In the genomic region with DNA sequence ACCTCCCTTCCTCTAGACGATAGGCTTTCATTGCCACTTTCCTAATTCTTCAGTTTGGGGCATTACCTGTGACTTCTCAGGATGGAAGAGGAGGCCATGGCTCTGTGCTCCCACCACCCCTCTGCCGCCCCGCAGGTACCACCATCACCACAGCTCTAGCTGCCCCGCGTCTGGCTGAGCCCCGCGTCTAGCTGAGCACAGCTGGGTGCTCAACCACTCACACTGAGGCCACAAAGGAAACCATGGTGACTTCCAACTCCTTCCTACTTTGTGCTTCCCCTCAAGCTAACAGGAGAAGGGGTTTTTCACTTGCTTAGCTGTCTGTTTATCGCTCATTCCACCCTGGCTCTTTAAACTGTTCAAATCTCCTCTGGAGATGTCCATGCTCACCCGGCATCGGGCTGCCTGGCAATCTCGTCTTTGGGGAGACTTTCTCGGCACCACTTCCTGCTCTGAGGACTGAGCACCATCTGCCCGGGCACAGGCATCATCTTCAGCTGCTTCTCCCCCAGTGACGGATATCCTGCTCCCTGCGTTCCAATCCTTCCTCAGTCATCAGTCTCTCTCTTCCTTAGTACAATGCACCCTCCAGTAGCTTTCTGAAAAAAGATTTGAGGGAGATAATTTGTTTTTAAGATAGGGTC, we compare ENCODE assay signal across 2 cellular contexts.
TF ChIP-seq lines count a peak whose summit lies in the region.

No MANE protein-coding gene starts in this region.

TF ChIP-seq in HEK293, 187 proteins besides CTCF, POLR2A, EP300 and RAD21 (continued from another document):
- TF ChIP-seq, protein P1, sequence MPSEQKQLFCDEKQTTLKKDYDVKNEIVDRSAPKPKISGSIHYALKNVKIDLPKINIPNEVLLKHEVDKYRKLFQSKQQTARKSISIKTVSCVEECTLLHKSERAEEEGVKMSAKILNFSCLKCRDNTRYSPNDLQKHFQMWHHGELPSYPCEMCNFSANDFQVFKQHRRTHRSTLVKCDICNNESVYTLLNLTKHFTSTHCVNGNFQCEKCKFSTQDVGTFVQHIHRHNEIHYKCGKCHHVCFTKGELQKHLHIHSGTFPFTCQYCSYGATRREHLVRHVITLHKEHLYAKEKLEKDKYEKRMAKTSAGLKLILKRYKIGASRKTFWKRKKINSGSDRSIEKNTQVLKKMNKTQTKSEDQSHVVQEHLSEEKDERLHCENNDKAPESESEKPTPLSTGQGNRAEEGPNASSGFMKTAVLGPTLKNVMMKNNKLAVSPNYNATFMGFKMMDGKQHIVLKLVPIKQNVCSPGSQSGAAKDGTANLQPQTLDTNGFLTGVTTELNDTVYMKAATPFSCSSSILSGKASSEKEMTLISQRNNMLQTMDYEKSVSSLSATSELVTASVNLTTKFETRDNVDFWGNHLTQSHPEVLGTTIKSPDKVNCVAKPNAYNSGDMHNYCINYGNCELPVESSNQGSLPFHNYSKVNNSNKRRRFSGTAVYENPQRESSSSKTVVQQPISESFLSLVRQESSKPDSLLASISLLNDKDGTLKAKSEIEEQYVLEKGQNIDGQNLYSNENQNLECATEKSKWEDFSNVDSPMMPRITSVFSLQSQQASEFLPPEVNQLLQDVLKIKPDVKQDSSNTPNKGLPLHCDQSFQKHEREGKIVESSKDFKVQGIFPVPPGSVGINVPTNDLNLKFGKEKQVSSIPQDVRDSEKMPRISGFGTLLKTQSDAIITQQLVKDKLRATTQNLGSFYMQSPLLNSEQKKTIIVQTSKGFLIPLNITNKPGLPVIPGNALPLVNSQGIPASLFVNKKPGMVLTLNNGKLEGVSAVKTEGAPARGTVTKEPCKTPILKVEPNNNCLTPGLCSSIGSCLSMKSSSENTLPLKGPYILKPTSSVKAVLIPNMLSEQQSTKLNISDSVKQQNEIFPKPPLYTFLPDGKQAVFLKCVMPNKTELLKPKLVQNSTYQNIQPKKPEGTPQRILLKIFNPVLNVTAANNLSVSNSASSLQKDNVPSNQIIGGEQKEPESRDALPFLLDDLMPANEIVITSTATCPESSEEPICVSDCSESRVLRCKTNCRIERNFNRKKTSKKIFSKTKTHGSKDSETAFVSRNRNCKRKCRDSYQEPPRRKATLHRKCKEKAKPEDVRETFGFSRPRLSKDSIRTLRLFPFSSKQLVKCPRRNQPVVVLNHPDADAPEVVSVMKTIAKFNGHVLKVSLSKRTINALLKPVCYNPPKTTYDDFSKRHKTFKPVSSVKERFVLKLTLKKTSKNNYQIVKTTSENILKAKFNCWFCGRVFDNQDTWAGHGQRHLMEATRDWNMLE (tag by site-specific recombination; conservative IDR thresholded peaks at IDR 0.05; ENCODE audit: low read depth), result no peak
- TF ChIP-seq FEZF1 (tag by site-specific recombination; IDR thresholded peaks at IDR 0.05) (no peak), ZNF792 (tag by site-specific recombination; IDR thresholded peaks at IDR 0.05) (no peak)
TF ChIP-seq in HEK293: peak in this region for 3.

TF ChIP-seq in WTC11, 78 proteins besides CTCF, POLR2A, EP300 and RAD21 (continued from another document):
- TF ChIP-seq, protein P2, sequence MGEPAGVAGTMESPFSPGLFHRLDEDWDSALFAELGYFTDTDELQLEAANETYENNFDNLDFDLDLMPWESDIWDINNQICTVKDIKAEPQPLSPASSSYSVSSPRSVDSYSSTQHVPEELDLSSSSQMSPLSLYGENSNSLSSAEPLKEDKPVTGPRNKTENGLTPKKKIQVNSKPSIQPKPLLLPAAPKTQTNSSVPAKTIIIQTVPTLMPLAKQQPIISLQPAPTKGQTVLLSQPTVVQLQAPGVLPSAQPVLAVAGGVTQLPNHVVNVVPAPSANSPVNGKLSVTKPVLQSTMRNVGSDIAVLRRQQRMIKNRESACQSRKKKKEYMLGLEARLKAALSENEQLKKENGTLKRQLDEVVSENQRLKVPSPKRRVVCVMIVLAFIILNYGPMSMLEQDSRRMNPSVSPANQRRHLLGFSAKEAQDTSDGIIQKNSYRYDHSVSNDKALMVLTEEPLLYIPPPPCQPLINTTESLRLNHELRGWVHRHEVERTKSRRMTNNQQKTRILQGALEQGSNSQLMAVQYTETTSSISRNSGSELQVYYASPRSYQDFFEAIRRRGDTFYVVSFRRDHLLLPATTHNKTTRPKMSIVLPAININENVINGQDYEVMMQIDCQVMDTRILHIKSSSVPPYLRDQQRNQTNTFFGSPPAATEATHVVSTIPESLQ (CRISPR knock-in tag; IDR thresholded peaks at IDR 0.05), result no peak
- TF ChIP-seq NFYB (CRISPR knock-in tag; conservative IDR thresholded peaks at IDR 0.05; ENCODE audit: low read depth) (no peak), SMAD4 (CRISPR knock-in tag; IDR thresholded peaks at IDR 0.05) (no peak), FOXP1 (CRISPR knock-in tag; IDR thresholded peaks at IDR 0.05; ENCODE audit: borderline replicate concordance) (no peak), TP53 (CRISPR knock-in tag; IDR thresholded peaks at IDR 0.05) (no peak), ETV6 (CRISPR knock-in tag; IDR thresholded peaks at IDR 0.05) (no peak), ZNF263 (CRISPR knock-in tag; IDR thresholded peaks at IDR 0.05; ENCODE audit: low read depth) (no peak), NR2C2 (CRISPR knock-in tag; IDR thresholded peaks at IDR 0.05) (no peak), NFE2L1 (CRISPR knock-in tag; IDR thresholded peaks at IDR 0.05) (no peak)
- TF ChIP-seq, protein P3, sequence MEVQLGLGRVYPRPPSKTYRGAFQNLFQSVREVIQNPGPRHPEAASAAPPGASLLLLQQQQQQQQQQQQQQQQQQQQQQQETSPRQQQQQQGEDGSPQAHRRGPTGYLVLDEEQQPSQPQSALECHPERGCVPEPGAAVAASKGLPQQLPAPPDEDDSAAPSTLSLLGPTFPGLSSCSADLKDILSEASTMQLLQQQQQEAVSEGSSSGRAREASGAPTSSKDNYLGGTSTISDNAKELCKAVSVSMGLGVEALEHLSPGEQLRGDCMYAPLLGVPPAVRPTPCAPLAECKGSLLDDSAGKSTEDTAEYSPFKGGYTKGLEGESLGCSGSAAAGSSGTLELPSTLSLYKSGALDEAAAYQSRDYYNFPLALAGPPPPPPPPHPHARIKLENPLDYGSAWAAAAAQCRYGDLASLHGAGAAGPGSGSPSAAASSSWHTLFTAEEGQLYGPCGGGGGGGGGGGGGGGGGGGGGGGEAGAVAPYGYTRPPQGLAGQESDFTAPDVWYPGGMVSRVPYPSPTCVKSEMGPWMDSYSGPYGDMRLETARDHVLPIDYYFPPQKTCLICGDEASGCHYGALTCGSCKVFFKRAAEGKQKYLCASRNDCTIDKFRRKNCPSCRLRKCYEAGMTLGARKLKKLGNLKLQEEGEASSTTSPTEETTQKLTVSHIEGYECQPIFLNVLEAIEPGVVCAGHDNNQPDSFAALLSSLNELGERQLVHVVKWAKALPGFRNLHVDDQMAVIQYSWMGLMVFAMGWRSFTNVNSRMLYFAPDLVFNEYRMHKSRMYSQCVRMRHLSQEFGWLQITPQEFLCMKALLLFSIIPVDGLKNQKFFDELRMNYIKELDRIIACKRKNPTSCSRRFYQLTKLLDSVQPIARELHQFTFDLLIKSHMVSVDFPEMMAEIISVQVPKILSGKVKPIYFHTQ (CRISPR knock-in tag; IDR thresholded peaks at IDR 0.05), result no peak
- TF ChIP-seq, protein P4, sequence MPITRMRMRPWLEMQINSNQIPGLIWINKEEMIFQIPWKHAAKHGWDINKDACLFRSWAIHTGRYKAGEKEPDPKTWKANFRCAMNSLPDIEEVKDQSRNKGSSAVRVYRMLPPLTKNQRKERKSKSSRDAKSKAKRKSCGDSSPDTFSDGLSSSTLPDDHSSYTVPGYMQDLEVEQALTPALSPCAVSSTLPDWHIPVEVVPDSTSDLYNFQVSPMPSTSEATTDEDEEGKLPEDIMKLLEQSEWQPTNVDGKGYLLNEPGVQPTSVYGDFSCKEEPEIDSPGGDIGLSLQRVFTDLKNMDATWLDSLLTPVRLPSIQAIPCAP (CRISPR knock-in tag; IDR thresholded peaks at IDR 0.05), result no peak
- TF ChIP-seq, protein P5, sequence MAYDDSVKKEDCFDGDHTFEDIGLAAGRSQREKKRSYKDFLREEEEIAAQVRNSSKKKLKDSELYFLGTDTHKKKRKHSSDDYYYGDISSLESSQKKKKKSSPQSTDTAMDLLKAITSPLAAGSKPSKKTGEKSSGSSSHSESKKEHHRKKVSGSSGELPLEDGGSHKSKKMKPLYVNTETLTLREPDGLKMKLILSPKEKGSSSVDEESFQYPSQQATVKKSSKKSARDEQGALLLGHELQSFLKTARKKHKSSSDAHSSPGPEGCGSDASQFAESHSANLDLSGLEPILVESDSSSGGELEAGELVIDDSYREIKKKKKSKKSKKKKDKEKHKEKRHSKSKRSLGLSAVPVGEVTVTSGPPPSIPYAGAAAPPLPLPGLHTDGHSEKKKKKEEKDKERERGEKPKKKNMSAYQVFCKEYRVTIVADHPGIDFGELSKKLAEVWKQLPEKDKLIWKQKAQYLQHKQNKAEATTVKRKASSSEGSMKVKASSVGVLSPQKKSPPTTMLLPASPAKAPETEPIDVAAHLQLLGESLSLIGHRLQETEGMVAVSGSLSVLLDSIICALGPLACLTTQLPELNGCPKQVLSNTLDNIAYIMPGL (CRISPR knock-in tag; IDR thresholded peaks at IDR 0.05), result no peak
- TF ChIP-seq, protein P6, sequence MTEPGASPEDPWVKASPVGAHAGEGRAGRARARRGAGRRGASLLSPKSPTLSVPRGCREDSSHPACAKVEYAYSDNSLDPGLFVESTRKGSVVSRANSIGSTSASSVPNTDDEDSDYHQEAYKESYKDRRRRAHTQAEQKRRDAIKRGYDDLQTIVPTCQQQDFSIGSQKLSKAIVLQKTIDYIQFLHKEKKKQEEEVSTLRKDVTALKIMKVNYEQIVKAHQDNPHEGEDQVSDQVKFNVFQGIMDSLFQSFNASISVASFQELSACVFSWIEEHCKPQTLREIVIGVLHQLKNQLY (CRISPR knock-in tag; IDR thresholded peaks at IDR 0.05), result no peak
